Comparison of ENCODE assay signal across 11 cellular contexts in genomic region chr17:63293310-63293709, GRCh38.
A peak's percentile ranks its signal among the peaks of the same experiment; 100 is the strongest.
DNase-seq lines count a peak whose midpoint lies in the region; ATAC-seq, FAIRE-seq and TF ChIP-seq lines count a peak whose summit lies in the region.
"Had no signal": no experiment of that assay in that cellular context is flagged by ENCODE, and none has a peak within 500 bp of the region (broad histone marks: within the 10 kb centered on the region; RNA-seq: fewer than 3 reads in every experiment).

No MANE protein-coding gene starts in this region.

- intact Hi-C loops in posterior cingulate gyrus (cut with DNase I) = no loop called here
- intact Hi-C loops in upper lobe of right lung (cut with DNase I) = no loop called here

- no peaks in the 10 kb centered on the region for H3K9me2 ChIP-seq in SK-N-SH

- POLR2A ChIA-PET in SK-N-SH (lab: Yijun Ruan, JAX) = interaction anchor here (0.8 kb wide), 1 partner anchor 603 kb away, joined by 3 read pairs; no protein-coding TSS in a partner anchor

- H3K4me3 ChIP-seq in SK-N-SH (ENCODE audit: low read depth in 2 of 2, low read length in 1 of 2) (no peak overlapping the region), retinal pigment epithelial cell (ENCODE audit: low read length) (no peak overlapping the region), upper lobe of right lung (no peak overlapping the region)
- H3K4me3 ChIP-seq: right lobe of liver had no signal

- no peak for TF ChIP-seq CTCF in SK-N-SH (IDR thresholded peaks at IDR 0.05)
- no peak for TF ChIP-seq CTCF in retinal pigment epithelial cell (conservative IDR thresholded peaks at IDR 0.05; ENCODE audit: low read depth, low read length)
- no peak for TF ChIP-seq CTCF in upper lobe of right lung (IDR thresholded peaks at IDR 0.05)

- peak overlapping the region; percentile 73 to 89 for H3K27ac ChIP-seq in SK-N-SH (ENCODE audit: low read depth in 2 of 2, low read length in 1 of 2)
- H3K27ac ChIP-seq in upper lobe of right lung = no peak overlapping the region
- H3K27ac ChIP-seq: right lobe of liver had no signal

- FAIRE-seq in GM12892 (lab: Jason Lieb, UNC) = no peak
- FAIRE-seq: bronchial epithelial cell had no signal

- WGBS in SK-N-SH (ENCODE audit: low lambda C conversion rate) = 6% methylated on average over 1 of the region's 1 CpG

- no peak overlapping the region for H2AFZ ChIP-seq in SK-N-SH (ENCODE audit: low read depth)

- TF ChIP-seq EP300 in SK-N-SH (IDR thresholded peaks at IDR 0.05; ENCODE audit: borderline replicate concordance in 1 of 2, low read depth in 1 of 2, low read length in 1 of 2) = peak in 1 of 2 experiments; percentile 76; a peak in 2 of 4 replicates

- H3K9me3 ChIP-seq in SK-N-SH (peaks cover 16% of the 10 kb centered on the region; the same call in 1 of the 2 replicates), upper lobe of right lung (peaks cover 4% of the 10 kb centered on the region)
- H3K9me3 ChIP-seq: right lobe of liver had no signal

- TF ChIP-seq POLR2A in GM12892 (IDR thresholded peaks at IDR 0.05; ENCODE audit: low read depth, low read length) = no peak

- peaks cover 10 to 23% of the 10 kb centered on the region in 2 experiments; a peak in 3 of 4 replicates for H3K4me1 ChIP-seq in SK-N-SH (ENCODE audit: control insufficient read depth in 1 of 2, insufficient read depth in 2 of 2, low read depth in 1 of 2, low read length in 1 of 2)
- H3K4me1 ChIP-seq in upper lobe of right lung = peaks cover 8% of the 10 kb centered on the region
- H3K4me1 ChIP-seq: right lobe of liver had no signal

- TF ChIP-seq RAD21 in SK-N-SH (IDR thresholded peaks at IDR 0.05; ENCODE audit: low read length) = no peak

- H3K79me2 ChIP-seq in SK-N-SH (ENCODE audit: insufficient read depth) = peaks cover 39% of the 10 kb centered on the region

- H3K27me3 ChIP-seq in SK-N-SH (ENCODE audit: insufficient read depth) = no peaks in the 10 kb centered on the region
- no peaks in the 10 kb centered on the region for H3K27me3 ChIP-seq in upper lobe of right lung
- H3K27me3 ChIP-seq: right lobe of liver had no signal

- H3F3A ChIP-seq in SK-N-SH (replicated peaks; ENCODE audit: insufficient read depth) = peaks cover 48% of the 10 kb centered on the region

- CTCF ChIA-PET in SK-N-SH (lab: Yijun Ruan, JAX) = interaction anchor here (0.6 to 1.7 kb wide), 3 partner anchors 23 to 114 kb away, joined by 3 to 8 read pairs (median 4); no protein-coding TSS in a partner anchor

- no peak for ATAC-seq in upper lobe of right lung
- ATAC-seq: right lobe of liver had no signal

- H3K4me2 ChIP-seq in SK-N-SH = peak overlapping the region; percentile 33

- DNase-seq in GM03348 (ENCODE audit: low spot score) (peak; percentile 70), SK-N-SH (no peak), fibroblast of peridontal ligament (ENCODE audit: extremely low read depth) (peak; percentile 81), retinal pigment epithelial cell (ENCODE audit: low read depth) (peak; percentile 46), glomerular visceral epithelial cell (ENCODE audit: extremely low spot score) (no peak), GM12892 (ENCODE audit: insufficient read length) (no peak), posterior cingulate gyrus (no peak), upper lobe of right lung (no peak)
- DNase-seq: activated CD4-positive, alpha-beta T cell treated with anti-CD3 and anti-CD28 coated beads for 4 hours; right lobe of liver had no signal

- H4K20me1 ChIP-seq in SK-N-SH (ENCODE audit: insufficient read depth) = no peaks in the 10 kb centered on the region

- peaks cover 16 to 59% of the 10 kb centered on the region in 2 experiments for H3K36me3 ChIP-seq in SK-N-SH (replicated peaks in 1 of 2; ENCODE audit: control insufficient read depth in 1 of 2, insufficient read depth in 2 of 2, low read length in 1 of 2)
- H3K36me3 ChIP-seq in upper lobe of right lung = no peaks in the 10 kb centered on the region
- H3K36me3 ChIP-seq: right lobe of liver had no signal

- H3K9ac ChIP-seq in SK-N-SH = peak overlapping the region; percentile 9; the same call in 1 of the 2 replicates

TF ChIP-seq in SK-N-SH, 30 proteins besides CTCF, POLR2A, EP300 and RAD21:
- TF ChIP-seq POLR2AphosphoS5 (IDR thresholded peaks at IDR 0.05; ENCODE audit: low read depth, low read length) (peak; percentile 19; the same call in 1 of the 2 replicates), TEAD4 (IDR thresholded peaks at IDR 0.05; ENCODE audit: borderline replicate concordance, insufficient read depth) (peak; percentile 75; the same call in 1 of the 2 replicates), NFIC (IDR thresholded peaks at IDR 0.05; ENCODE audit: borderline replicate concordance) (peak; percentile 83; the same call in 1 of the 2 replicates), TCF12 (IDR thresholded peaks at IDR 0.05) (peak; percentile 85), SIN3A (IDR thresholded peaks at IDR 0.05; ENCODE audit: borderline replicate concordance, low read depth, low read length) (0 out of 2 replicates have a peak, but pooled peaks have one; percentile 27), FOXJ3 (CRISPR knock-in tag; IDR thresholded peaks at IDR 0.05) (no peak), USF1 (IDR thresholded peaks at IDR 0.05; ENCODE audit: borderline replicate concordance, low read depth) (no peak), FOSL2 (IDR thresholded peaks at IDR 0.05; ENCODE audit: borderline replicate concordance, low read depth) (peak; percentile 75), GATA2 (CRISPR knock-in tag; IDR thresholded peaks at IDR 0.05) (no peak), JUND (IDR thresholded peaks at IDR 0.05) (peak; percentile 76), EZH2phosphoT487 (IDR thresholded peaks at IDR 0.05; ENCODE audit: borderline replicate concordance, low read depth) (no peak)
- TF ChIP-seq, protein P1, sequence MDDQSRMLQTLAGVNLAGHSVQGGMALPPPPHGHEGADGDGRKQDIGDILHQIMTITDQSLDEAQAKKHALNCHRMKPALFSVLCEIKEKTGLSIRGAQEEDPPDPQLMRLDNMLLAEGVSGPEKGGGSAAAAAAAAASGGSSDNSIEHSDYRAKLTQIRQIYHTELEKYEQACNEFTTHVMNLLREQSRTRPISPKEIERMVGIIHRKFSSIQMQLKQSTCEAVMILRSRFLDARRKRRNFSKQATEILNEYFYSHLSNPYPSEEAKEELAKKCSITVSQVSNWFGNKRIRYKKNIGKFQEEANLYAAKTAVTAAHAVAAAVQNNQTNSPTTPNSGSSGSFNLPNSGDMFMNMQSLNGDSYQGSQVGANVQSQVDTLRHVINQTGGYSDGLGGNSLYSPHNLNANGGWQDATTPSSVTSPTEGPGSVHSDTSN (IDR thresholded peaks at IDR 0.05) = peak; percentile 86
- TF ChIP-seq, protein P2, sequence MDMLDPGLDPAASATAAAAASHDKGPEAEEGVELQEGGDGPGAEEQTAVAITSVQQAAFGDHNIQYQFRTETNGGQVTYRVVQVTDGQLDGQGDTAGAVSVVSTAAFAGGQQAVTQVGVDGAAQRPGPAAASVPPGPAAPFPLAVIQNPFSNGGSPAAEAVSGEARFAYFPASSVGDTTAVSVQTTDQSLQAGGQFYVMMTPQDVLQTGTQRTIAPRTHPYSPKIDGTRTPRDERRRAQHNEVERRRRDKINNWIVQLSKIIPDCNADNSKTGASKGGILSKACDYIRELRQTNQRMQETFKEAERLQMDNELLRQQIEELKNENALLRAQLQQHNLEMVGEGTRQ (IDR thresholded peaks at IDR 0.05; ENCODE audit: borderline replicate concordance, low read depth, low read length) = no peak

Comparison
In these comparisons a context has a peak if more than half of its experiments do, and no peak if none do; other contexts are left out.
1. DNase-seq: peak in GM03348 (single experiment), fibroblast of peridontal ligament (single experiment) and retinal pigment epithelial cell (single experiment); none in SK-N-SH (single experiment), glomerular visceral epithelial cell (single experiment), GM12892 (single experiment), posterior cingulate gyrus (0 of 10) and upper lobe of right lung (single experiment).